In the genomic region with DNA sequence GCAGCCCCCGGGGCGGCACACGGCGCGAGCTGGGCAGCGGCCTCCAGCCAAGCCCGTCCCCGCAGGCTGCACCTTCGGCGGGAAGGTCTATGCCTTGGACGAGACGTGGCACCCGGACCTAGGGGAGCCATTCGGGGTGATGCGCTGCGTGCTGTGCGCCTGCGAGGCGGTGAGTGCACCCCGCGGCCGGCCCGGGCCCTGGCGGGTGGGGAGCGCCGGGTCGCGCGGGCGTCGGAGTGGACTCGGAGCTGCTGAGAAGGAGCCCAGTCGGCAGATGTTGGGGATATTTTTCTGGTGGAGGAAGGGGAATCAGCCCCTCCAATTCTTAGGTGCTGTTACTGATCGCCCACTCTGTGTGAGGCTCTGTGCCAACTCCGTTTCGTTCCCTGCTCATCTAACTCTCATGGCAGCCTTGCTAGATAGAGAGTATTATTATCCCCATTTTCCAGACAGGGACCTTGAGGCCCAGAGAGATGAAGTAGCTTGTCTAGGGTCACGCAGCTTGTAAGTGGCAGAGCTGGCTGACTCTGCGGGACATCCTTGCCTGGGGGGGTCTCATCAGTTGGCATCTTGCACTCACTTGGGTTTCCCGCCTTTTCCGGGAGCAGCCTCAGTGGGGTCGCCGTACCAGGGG, we compare ENCODE assay signal across 9 cellular contexts. TPM values are rescaled to one million over a fixed set of nuclear protein-coding genes. Genes with fewer than 3 reads are reported as not detected.
DNase-seq lines count a peak whose midpoint lies in the region; ATAC-seq and TF ChIP-seq lines count a peak whose summit lies in the region.
"Had no signal": no experiment of that assay in that cellular context is flagged by ENCODE, and none has a peak within 500 bp of the region (broad histone marks: within the 10 kb centered on the region; RNA-seq: fewer than 3 reads in every experiment).

No MANE protein-coding gene starts in this region.

- intact Hi-C loops in activated naive CD4-positive, alpha-beta T cell treated with anti-CD3 and anti-CD28 coated beads for 36 hours (cut with micrococcal nuclease), result no loop called here

- peaks cover 6% of the 10 kb centered on the region for H3K4me1 Mint-ChIP-seq in activated naive CD4-positive, alpha-beta T cell treated with anti-CD3 and anti-CD28 coated beads for 36 hours (ENCODE audit: low read depth)

- H3K27ac ChIP-seq in coronary artery, result peak overlapping the region; percentile 31 to 90
- H3K27ac ChIP-seq in muscle layer of colon (ENCODE audit: low read depth, low read length), result no peak overlapping the region
- H3K27ac ChIP-seq in urinary bladder (ENCODE audit: low read depth), result no peak overlapping the region

- H3K36me3 ChIP-seq in muscle layer of colon (ENCODE audit: insufficient read depth, low read length) (no peaks in the 10 kb centered on the region), urinary bladder (ENCODE audit: insufficient read depth) (no peaks in the 10 kb centered on the region)

- H3K4me3 Mint-ChIP-seq in activated naive CD4-positive, alpha-beta T cell treated with anti-CD3 and anti-CD28 coated beads for 36 hours, result peak overlapping the region; percentile 34

- H3K27ac Mint-ChIP-seq in activated naive CD4-positive, alpha-beta T cell treated with anti-CD3 and anti-CD28 coated beads for 36 hours, result no peak overlapping the region

- DNase-seq in activated naive CD4-positive, alpha-beta T cell treated with anti-CD3 and anti-CD28 coated beads for 36 hours, result no peak
- no peak for DNase-seq in activated naive CD4-positive, alpha-beta T cell (lab: John Stamatoyannopoulos, UW)
- DNase-seq in coronary artery (ENCODE audit: low spot score), result no peak
- no peak for DNase-seq in AML-193 (lab: John Stamatoyannopoulos, UW)

- no peak for ATAC-seq in HG03045 (IDR thresholded peaks at IDR 0.05; ENCODE audit: unreplicated experiment)
- no peak for ATAC-seq in HG03108 (IDR thresholded peaks at IDR 0.05; ENCODE audit: unreplicated experiment)

- H3K4me3 ChIP-seq in coronary artery (peak overlapping the region; percentile 94), muscle layer of colon (ENCODE audit: low read depth in 1 of 2, low read length in 2 of 2) (peak overlapping the region; percentile 41 to 50), urinary bladder (ENCODE audit: low read depth, low read length) (peak overlapping the region; percentile 69)

- WGBS in urinary bladder, result 4% methylated on average over 42 of the region's 42 CpGs

- H3K9me3 ChIP-seq in muscle layer of colon (ENCODE audit: low read length), result no peaks in the 10 kb centered on the region

- H3K4me1 ChIP-seq in muscle layer of colon (ENCODE audit: insufficient read depth, low read length) (peaks cover 17% of the 10 kb centered on the region), urinary bladder (ENCODE audit: insufficient read depth) (no peaks in the 10 kb centered on the region)

- H3K36me3 Mint-ChIP-seq in activated naive CD4-positive, alpha-beta T cell treated with anti-CD3 and anti-CD28 coated beads for 36 hours (ENCODE audit: low read depth), result no peaks in the 10 kb centered on the region

- peaks cover 12 to 33% of the 10 kb centered on the region in 2 donors for H3K27me3 ChIP-seq in muscle layer of colon (ENCODE audit: control insufficient read depth in 1 of 2, insufficient read depth in 2 of 2, low read length in 2 of 2)

- H3K9me3 Mint-ChIP-seq in activated naive CD4-positive, alpha-beta T cell treated with anti-CD3 and anti-CD28 coated beads for 36 hours, result no peaks in the 10 kb centered on the region

- peaks cover 39% of the 10 kb centered on the region for H3K27me3 Mint-ChIP-seq in activated naive CD4-positive, alpha-beta T cell treated with anti-CD3 and anti-CD28 coated beads for 36 hours (ENCODE audit: low read depth)

- no peak overlapping the region for H3K9ac ChIP-seq in muscle layer of colon (ENCODE audit: low read length)

- no peak for TF ChIP-seq CTCF in coronary artery (IDR thresholded peaks at IDR 0.05)

- CTCF ChIA-PET in activated naive CD4-positive, alpha-beta T cell treated with anti-CD3 and anti-CD28 coated beads for 36 hours (lab: Charles Lee), result interaction anchor here (1.1 kb wide), 1 partner anchor 9 kb away, joined by 6 read pairs; no protein-coding TSS in a partner anchor

RNA-seq across cellular contexts. Expression of a gene that starts 0.9 kb away (rescaled TPM):
- total RNA-seq in activated naive CD4-positive, alpha-beta T cell treated with anti-CD3 and anti-CD28 coated beads for 36 hours, result not detected
- total RNA-seq in urinary bladder, result 9.1 TPM
- 11.5 TPM for polyA plus RNA-seq in urinary bladder

RNA-seq across cellular contexts. Expression of a gene that starts 2.7 kb away (rescaled TPM):
- not detected for total RNA-seq in activated naive CD4-positive, alpha-beta T cell treated with anti-CD3 and anti-CD28 coated beads for 36 hours
- total RNA-seq in urinary bladder, result 0.32 TPM
- polyA plus RNA-seq in urinary bladder, result 0.60 TPM
- total RNA-seq: occipital lobe had no signal

RNA-seq across cellular contexts. Expression of a gene that starts 19.2 kb away (rescaled TPM):
- 10 to 100 TPM; 76.5 to 89.9 TPM for total RNA-seq in activated naive CD4-positive, alpha-beta T cell treated with anti-CD3 and anti-CD28 coated beads for 36 hours
- 45.9 TPM for total RNA-seq in urinary bladder
- 59.7 TPM for polyA plus RNA-seq in urinary bladder

RNA-seq across cellular contexts. Expression of a gene that starts 19.3 kb away (rescaled TPM):
- total RNA-seq in activated naive CD4-positive, alpha-beta T cell treated with anti-CD3 and anti-CD28 coated beads for 36 hours, result 1 to 10 TPM; 2.9 TPM
- total RNA-seq in urinary bladder, result 4.7 TPM
- 4.8 TPM for polyA plus RNA-seq in urinary bladder

RNA-seq across cellular contexts. Expression of a gene that starts 43.3 kb away (rescaled TPM):
- 1 to 10 TPM; 3.8 to 5.0 TPM for total RNA-seq in activated naive CD4-positive, alpha-beta T cell treated with anti-CD3 and anti-CD28 coated beads for 36 hours
- 15.9 TPM for total RNA-seq in urinary bladder
- 31.0 TPM for polyA plus RNA-seq in urinary bladder

Comparison
In these comparisons a context has a peak if more than half of its experiments do, and no peak if none do; other contexts are left out.
1. H3K27ac ChIP-seq: peak in coronary artery (2 of 2); none in muscle layer of colon (single experiment) and urinary bladder (single experiment).
2. RNA of a gene that starts 0.9 kb away (total RNA-seq): 9.1 TPM in urinary bladder (single experiment); not detected in activated naive CD4-positive, alpha-beta T cell treated with anti-CD3 and anti-CD28 coated beads for 36 hours; every median in the first group is over 10 times any median in the second.
3. Peak in every context shown above with its lines, with median percentiles within 50 percentile points of each other: H3K4me3 ChIP-seq.